In the genomic region with DNA sequence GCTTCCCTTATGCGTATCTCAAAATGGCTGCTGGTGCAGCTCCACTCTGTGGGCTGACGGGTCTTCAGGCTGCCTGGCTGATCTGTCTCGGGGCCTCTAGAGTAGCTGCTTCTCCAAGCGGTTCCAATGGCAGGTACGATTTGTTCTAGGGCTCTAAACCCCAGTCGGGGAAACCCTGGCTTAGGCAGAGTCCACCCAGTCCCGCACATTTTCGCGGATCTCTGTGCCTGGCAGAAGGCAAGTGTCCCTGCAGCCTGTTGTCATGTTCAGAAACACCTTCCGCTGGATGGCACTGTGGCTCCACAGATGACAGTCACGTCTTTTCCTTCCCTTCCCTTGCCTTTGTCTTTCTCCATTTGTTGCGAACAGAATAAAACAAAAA, we compare ENCODE assay signal across 8 cellular contexts. TPM values are rescaled to one million over a fixed set of nuclear protein-coding genes. Genes with fewer than 3 reads are reported as not detected.
DNase-seq lines count a peak whose midpoint lies in the region; ATAC-seq and TF ChIP-seq lines count a peak whose summit lies in the region.

No MANE protein-coding gene starts in this region.

- TF ChIP-seq CTCF in omental fat pad (IDR thresholded peaks at IDR 0.05) = no peak

- ATAC-seq in omental fat pad (ENCODE audit: low FRiP score) (peak; percentile 50), GM21717 (IDR thresholded peaks at IDR 0.05; ENCODE audit: unreplicated experiment) (no peak), HG03139 (IDR thresholded peaks at IDR 0.05; ENCODE audit: unreplicated experiment) (no peak), HG03457 (IDR thresholded peaks at IDR 0.05; ENCODE audit: unreplicated experiment) (no peak)

- peak; percentile 38 for DNase-seq in ELF-1 (ENCODE audit: low read depth, low spot score)
- peak; percentile 43 to 67 for DNase-seq in NCI-H2081 (lab: John Stamatoyannopoulos, UW)
- peak; percentile 67 for DNase-seq in effector CD4-positive, alpha-beta T cell
- DNase-seq in omental fat pad (ENCODE audit: low spot score) = peak; percentile 49
- DNase-seq in stimulated activated CD4-positive, alpha-beta T cell treated with anti-CD3 and anti-CD28 coated beads, Interleukin-15, amount 100 ng/mL, for 24 hours = no peak

RNA-seq across cellular contexts. Expression of a gene that starts 54.4 kb away (rescaled TPM):
- 10 to 100 TPM in 2 of 4 donors, 1 to 10 TPM in 2; 7.7 to 12.6 (median 9.4) TPM for total RNA-seq in omental fat pad
